ENCODE assay signal across 9 cellular contexts in genomic region chr22:18905540-18906409, GRCh38. TPM values are rescaled to one million over a fixed set of nuclear protein-coding genes. Genes with fewer than 3 reads are reported as not detected.
DNase-seq lines count a peak whose midpoint lies in the region; ATAC-seq, FAIRE-seq and TF ChIP-seq lines count a peak whose summit lies in the region.
"Had no signal": no experiment of that assay in that cellular context is flagged by ENCODE, and none has a peak within 500 bp of the region (broad histone marks: within the 10 kb centered on the region; RNA-seq: fewer than 3 reads in every experiment).

TSS of gene DGCR6 (plus strand) at chr22:18906320. CDS start at chr22:18906375, 55 bp downstream.

- CTCF ChIA-PET in activated CD8-positive, alpha-beta memory T cell treated with anti-CD3 and anti-CD28 coated beads, Interleukin-2, amount 10 ng/mL, durations not matched to agents 7 days and 5 days (lab: Charles Lee): interaction anchor here (1.0 to 1.4 kb wide), 2 partner anchors 28 to 238 kb away, joined by 3 to 4 read pairs; partner anchors contain the start of gene ESS2
- CTCF ChIA-PET in activated CD4-positive, alpha-beta T cell treated with anti-CD3 and anti-CD28 coated beads, Interleukin-2, amount 10 ng/mL, durations not matched to agents 7 days and 5 days (lab: Charles Lee): no interaction called here

- no peaks in the 10 kb centered on the region for H3K36me3 Mint-ChIP-seq in activated CD8-positive, alpha-beta memory T cell treated with anti-CD3 and anti-CD28 coated beads, Interleukin-2, amount 10 ng/mL, durations not matched to agents 7 days and 5 days
- H3K36me3 Mint-ChIP-seq in neural progenitor cell: no peaks in the 10 kb centered on the region
- no peaks in the 10 kb centered on the region for H3K36me3 Mint-ChIP-seq in activated CD4-positive, alpha-beta T cell treated with anti-CD3 and anti-CD28 coated beads, Interleukin-2, amount 10 ng/mL, durations not matched to agents 7 days and 5 days (ENCODE audit: low read depth)

- H2AFZ ChIP-seq in neural progenitor cell (replicated peaks): no peak within 1 kb of the TSS

- H3K9ac ChIP-seq in neural progenitor cell: no peak within 1 kb of the TSS

- H3K9me3 ChIP-seq in neural progenitor cell (ENCODE audit: low read depth): no peaks in the 10 kb centered on the region
- H3K9me3 ChIP-seq: SJCRH30 had no signal

- POLR2A ChIA-PET in activated CD4-positive, alpha-beta T cell treated with anti-CD3 and anti-CD28 coated beads, Interleukin-2, amount 10 ng/mL, durations not matched to agents 7 days and 5 days (lab: Charles Lee): no interaction called here

- no peaks in the 10 kb centered on the region for H3K4me1 Mint-ChIP-seq in activated CD8-positive, alpha-beta memory T cell treated with anti-CD3 and anti-CD28 coated beads, Interleukin-2, amount 10 ng/mL, durations not matched to agents 7 days and 5 days
- no peaks in the 10 kb centered on the region for H3K4me1 Mint-ChIP-seq in stimulated activated naive CD8-positive, alpha-beta T cell treated with anti-CD3 and anti-CD28 coated beads, Interleukin-15, amount 100 ng/mL, for 72 hours
- no peaks in the 10 kb centered on the region for H3K4me1 Mint-ChIP-seq in neural progenitor cell
- no peaks in the 10 kb centered on the region for H3K4me1 Mint-ChIP-seq in activated CD4-positive, alpha-beta T cell treated with anti-CD3 and anti-CD28 coated beads, Interleukin-2, amount 10 ng/mL, durations not matched to agents 7 days and 5 days

- H3K4me2 ChIP-seq in neural progenitor cell: no peak within 1 kb of the TSS

- H3K4me3 Mint-ChIP-seq in activated CD8-positive, alpha-beta memory T cell treated with anti-CD3 and anti-CD28 coated beads, Interleukin-2, amount 10 ng/mL, durations not matched to agents 7 days and 5 days: no peak within 1 kb of the TSS
- H3K4me3 Mint-ChIP-seq in stimulated activated naive CD8-positive, alpha-beta T cell treated with anti-CD3 and anti-CD28 coated beads, Interleukin-15, amount 100 ng/mL, for 72 hours: no peak within 1 kb of the TSS
- H3K4me3 Mint-ChIP-seq in neural progenitor cell: no peak within 1 kb of the TSS
- H3K4me3 Mint-ChIP-seq in activated CD4-positive, alpha-beta T cell treated with anti-CD3 and anti-CD28 coated beads, Interleukin-2, amount 10 ng/mL, durations not matched to agents 7 days and 5 days: no peak within 1 kb of the TSS

- H3K36me3 ChIP-seq in bronchial epithelial cell (ENCODE audit: control insufficient read depth, insufficient read depth, low read length) (no peaks in the 10 kb centered on the region), neural progenitor cell (no peaks in the 10 kb centered on the region)
- H3K36me3 ChIP-seq: SJCRH30 had no signal

- no peak for FAIRE-seq in bronchial epithelial cell (lab: Jason Lieb, UNC)

- H3K27me3 Mint-ChIP-seq in activated CD8-positive, alpha-beta memory T cell treated with anti-CD3 and anti-CD28 coated beads, Interleukin-2, amount 10 ng/mL, durations not matched to agents 7 days and 5 days: no peaks in the 10 kb centered on the region
- no peaks in the 10 kb centered on the region for H3K27me3 Mint-ChIP-seq in stimulated activated naive CD8-positive, alpha-beta T cell treated with anti-CD3 and anti-CD28 coated beads, Interleukin-15, amount 100 ng/mL, for 72 hours
- H3K27me3 Mint-ChIP-seq in neural progenitor cell (ENCODE audit: insufficient read depth, low read depth): no peaks in the 10 kb centered on the region
- H3K27me3 Mint-ChIP-seq in activated CD4-positive, alpha-beta T cell treated with anti-CD3 and anti-CD28 coated beads, Interleukin-2, amount 10 ng/mL, durations not matched to agents 7 days and 5 days: no peaks in the 10 kb centered on the region

- ATAC-seq in activated CD8-positive, alpha-beta memory T cell treated with anti-CD3 and anti-CD28 coated beads, Interleukin-2, amount 10 ng/mL, durations not matched to agents 7 days and 5 days: peak; percentile 97
- ATAC-seq in HG03039 (IDR thresholded peaks at IDR 0.05; ENCODE audit: unreplicated experiment) (peak; percentile 79), GM19467 (IDR thresholded peaks at IDR 0.05; ENCODE audit: unreplicated experiment) (no peak)
- peak; percentile 98 for ATAC-seq in stimulated activated naive CD8-positive, alpha-beta T cell treated with anti-CD3 and anti-CD28 coated beads, Interleukin-15, amount 100 ng/mL, for 72 hours

- TF ChIP-seq CTCF in bronchial epithelial cell (IDR thresholded peaks at IDR 0.05; ENCODE audit: insufficient read depth, low read length, severe bottlenecking): no peak
- no peak for TF ChIP-seq CTCF in neural progenitor cell (IDR thresholded peaks at IDR 0.05)

- no peaks in the 10 kb centered on the region for H3K79me2 ChIP-seq in neural progenitor cell (ENCODE audit: low read depth)

- no peaks in the 10 kb centered on the region for H3K4me1 ChIP-seq in neural progenitor cell
- H3K4me1 ChIP-seq: SJCRH30 had no signal

- H3K9me3 Mint-ChIP-seq in activated CD8-positive, alpha-beta memory T cell treated with anti-CD3 and anti-CD28 coated beads, Interleukin-2, amount 10 ng/mL, durations not matched to agents 7 days and 5 days (ENCODE audit: low read depth): no peaks in the 10 kb centered on the region
- H3K9me3 Mint-ChIP-seq in stimulated activated naive CD8-positive, alpha-beta T cell treated with anti-CD3 and anti-CD28 coated beads, Interleukin-15, amount 100 ng/mL, for 72 hours: no peaks in the 10 kb centered on the region
- no peaks in the 10 kb centered on the region for H3K9me3 Mint-ChIP-seq in neural progenitor cell
- no peaks in the 10 kb centered on the region for H3K9me3 Mint-ChIP-seq in activated CD4-positive, alpha-beta T cell treated with anti-CD3 and anti-CD28 coated beads, Interleukin-2, amount 10 ng/mL, durations not matched to agents 7 days and 5 days

- H3K27me3 ChIP-seq in bronchial epithelial cell (ENCODE audit: control insufficient read depth, insufficient read depth, low read length): no peaks in the 10 kb centered on the region
- peaks cover 4% of the 10 kb centered on the region for H3K27me3 ChIP-seq in neural progenitor cell
- H3K27me3 ChIP-seq: SJCRH30 had no signal

- no peak within 1 kb of the TSS for H3K27ac ChIP-seq in neural progenitor cell
- H3K27ac ChIP-seq: SJCRH30 had no signal

- H3K4me3 ChIP-seq in bronchial epithelial cell (ENCODE audit: low read depth, low read length) (peak within 1 kb of the TSS; percentile 18), neural progenitor cell (no peak within 1 kb of the TSS)
- H3K4me3 ChIP-seq: SJCRH30 had no signal

- H4K20me1 ChIP-seq in neural progenitor cell (ENCODE audit: low read depth): no peaks in the 10 kb centered on the region

- DNase-seq in activated CD8-positive, alpha-beta memory T cell treated with anti-CD3 and anti-CD28 coated beads, Interleukin-2, amount 10 ng/mL, durations not matched to agents 7 days and 5 days: no peak
- DNase-seq in activated CD8-positive, alpha-beta memory T cell treated with anti-CD3 and anti-CD28 coated beads, Interleukin-2, amount 50 U/mL, for 4 hours: no peak
- DNase-seq in bronchial epithelial cell (ENCODE audit: low read depth) (no peak), neural progenitor cell (ENCODE audit: low spot score) (no peak)
- no peak for DNase-seq in stimulated activated naive CD8-positive, alpha-beta T cell treated with anti-CD3 and anti-CD28 coated beads, Interleukin-15, amount 100 ng/mL, for 72 hours
- no peak for DNase-seq in activated CD4-positive, alpha-beta T cell treated with anti-CD3 and anti-CD28 coated beads, Interleukin-2, amount 10 ng/mL, durations not matched to agents 7 days and 5 days
- DNase-seq: SJCRH30 had no signal

- H3K27ac Mint-ChIP-seq in activated CD8-positive, alpha-beta memory T cell treated with anti-CD3 and anti-CD28 coated beads, Interleukin-2, amount 10 ng/mL, durations not matched to agents 7 days and 5 days: no peak within 1 kb of the TSS
- no peak within 1 kb of the TSS for H3K27ac Mint-ChIP-seq in stimulated activated naive CD8-positive, alpha-beta T cell treated with anti-CD3 and anti-CD28 coated beads, Interleukin-15, amount 100 ng/mL, for 72 hours
- H3K27ac Mint-ChIP-seq in neural progenitor cell: no peak within 1 kb of the TSS
- no peak within 1 kb of the TSS for H3K27ac Mint-ChIP-seq in activated CD4-positive, alpha-beta T cell treated with anti-CD3 and anti-CD28 coated beads, Interleukin-2, amount 10 ng/mL, durations not matched to agents 7 days and 5 days

- no peaks in the 10 kb centered on the region for H3F3A ChIP-seq in neural progenitor cell (ENCODE audit: low read depth)

RNA-seq across cellular contexts. Expression of gene DGCR6, which starts in this region (rescaled TPM):
- total RNA-seq in activated CD8-positive, alpha-beta memory T cell treated with anti-CD3 and anti-CD28 coated beads, Interleukin-2, amount 10 ng/mL, durations not matched to agents 7 days and 5 days: 1 to 10 TPM in 1 of 2 experiments, under 1 TPM in 1; 0.96 to 1.1 TPM
- total RNA-seq in bronchial epithelial cell: 1.8 and 7.9 TPM in 2 replicates
- 4.2 and 5.2 TPM in 2 replicates for total RNA-seq in neural progenitor cell (ENCODE audit: low replicate concordance)
- total RNA-seq in activated CD4-positive, alpha-beta T cell treated with anti-CD3 and anti-CD28 coated beads, Interleukin-2, amount 10 ng/mL, durations not matched to agents 7 days and 5 days: 1 to 10 TPM in 1 of 2 experiments, under 1 TPM in 1; 0.74 to 1.2 TPM
